ENCODE assay signal across 1 cellular context in genomic region chr16:29808219-29808900, GRCh38.
TF ChIP-seq lines count a peak whose summit lies in the region.

No MANE protein-coding gene starts in this region.

TF ChIP-seq in GM23338, 12 proteins besides CTCF, POLR2A, EP300 and RAD21 (continued from another document):
- TF ChIP-seq, protein P1, sequence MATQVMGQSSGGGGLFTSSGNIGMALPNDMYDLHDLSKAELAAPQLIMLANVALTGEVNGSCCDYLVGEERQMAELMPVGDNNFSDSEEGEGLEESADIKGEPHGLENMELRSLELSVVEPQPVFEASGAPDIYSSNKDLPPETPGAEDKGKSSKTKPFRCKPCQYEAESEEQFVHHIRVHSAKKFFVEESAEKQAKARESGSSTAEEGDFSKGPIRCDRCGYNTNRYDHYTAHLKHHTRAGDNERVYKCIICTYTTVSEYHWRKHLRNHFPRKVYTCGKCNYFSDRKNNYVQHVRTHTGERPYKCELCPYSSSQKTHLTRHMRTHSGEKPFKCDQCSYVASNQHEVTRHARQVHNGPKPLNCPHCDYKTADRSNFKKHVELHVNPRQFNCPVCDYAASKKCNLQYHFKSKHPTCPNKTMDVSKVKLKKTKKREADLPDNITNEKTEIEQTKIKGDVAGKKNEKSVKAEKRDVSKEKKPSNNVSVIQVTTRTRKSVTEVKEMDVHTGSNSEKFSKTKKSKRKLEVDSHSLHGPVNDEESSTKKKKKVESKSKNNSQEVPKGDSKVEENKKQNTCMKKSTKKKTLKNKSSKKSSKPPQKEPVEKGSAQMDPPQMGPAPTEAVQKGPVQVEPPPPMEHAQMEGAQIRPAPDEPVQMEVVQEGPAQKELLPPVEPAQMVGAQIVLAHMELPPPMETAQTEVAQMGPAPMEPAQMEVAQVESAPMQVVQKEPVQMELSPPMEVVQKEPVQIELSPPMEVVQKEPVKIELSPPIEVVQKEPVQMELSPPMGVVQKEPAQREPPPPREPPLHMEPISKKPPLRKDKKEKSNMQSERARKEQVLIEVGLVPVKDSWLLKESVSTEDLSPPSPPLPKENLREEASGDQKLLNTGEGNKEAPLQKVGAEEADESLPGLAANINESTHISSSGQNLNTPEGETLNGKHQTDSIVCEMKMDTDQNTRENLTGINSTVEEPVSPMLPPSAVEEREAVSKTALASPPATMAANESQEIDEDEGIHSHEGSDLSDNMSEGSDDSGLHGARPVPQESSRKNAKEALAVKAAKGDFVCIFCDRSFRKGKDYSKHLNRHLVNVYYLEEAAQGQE (IDR thresholded peaks at IDR 0.05; ENCODE audit: unreplicated experiment) = no peak
- TF ChIP-seq JUNB (IDR thresholded peaks at IDR 0.05; ENCODE audit: unreplicated experiment) = no peak
